15 cellular contexts compared by ENCODE assay signal in the genomic region with DNA sequence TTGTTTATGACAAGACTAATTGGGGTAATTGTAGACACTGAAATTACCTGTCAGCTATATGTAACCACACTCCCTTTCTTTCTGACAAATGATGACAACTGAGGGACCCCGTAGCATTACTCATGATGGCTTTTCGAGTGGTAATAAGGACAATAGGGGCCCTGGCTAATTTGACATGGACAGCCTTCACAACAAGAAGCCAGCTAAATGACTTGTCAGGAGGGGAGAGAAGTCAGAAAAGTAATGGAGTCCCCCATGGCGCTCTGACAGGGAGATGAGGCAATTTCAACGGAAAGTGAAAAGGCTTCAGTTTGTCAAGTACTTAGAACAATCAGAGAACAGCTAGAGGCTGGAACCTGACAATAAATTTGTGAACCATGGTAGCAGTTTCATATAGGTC.
"Had no signal": no experiment of that assay in that cellular context is flagged by ENCODE, and none has a peak within 500 bp of the region (broad histone marks: within the 10 kb centered on the region; RNA-seq: fewer than 3 reads in every experiment).

No MANE protein-coding gene starts in this region.

- ATAC-seq: activated CD8-positive, alpha-beta T cell treated with anti-CD3 and anti-CD28 coated beads, Interleukin-2, amount 10 ng/mL, durations not matched to agents 7 days and 5 days; gastrocnemius medialis; left lung; natural killer cell; right cardiac atrium had no signal

- H3K4me2 ChIP-seq: smooth muscle cell had no signal

- H3K9me3 ChIP-seq: ascending aorta, gastrocnemius medialis, transverse colon had no signal

- DNase-seq: activated CD4-positive, alpha-beta T cell treated with anti-CD3 and anti-CD28 coated beads for 4 hours; activated CD8-positive, alpha-beta memory T cell treated with anti-CD3 and anti-CD28 coated beads, Interleukin-2, amount 50 U/mL, for 48 hours; activated CD8-positive, alpha-beta T cell treated with anti-CD3 and anti-CD28 coated beads, Interleukin-2, amount 10 ng/mL, durations not matched to agents 7 days and 5 days; activated naive CD8-positive, alpha-beta T cell treated with anti-CD3 and anti-CD28 coated beads, Interleukin-2, amount 10 ng/mL, durations not matched to agents 7 days and 5 days; effector CD8-positive, alpha-beta T cell; gastrocnemius medialis; left lung; natural killer cell; nucleus accumbens; right cardiac atrium; transverse colon; WERI-Rb-1 had no signal

- H3K36me3 ChIP-seq: gastrocnemius medialis, left lung, transverse colon, WERI-Rb-1 had no signal

- H3K27me3 ChIP-seq: ascending aorta, gastrocnemius medialis, left lung, transverse colon had no signal

- H3K4me1 ChIP-seq: ascending aorta, gastrocnemius medialis, left lung, transverse colon had no signal

- H3K4me3 ChIP-seq: ascending aorta, coronary artery, gastrocnemius medialis, left lung, smooth muscle cell, transverse colon had no signal

- H3K27ac ChIP-seq: ascending aorta, coronary artery, gastrocnemius medialis, left lung, transverse colon, WERI-Rb-1 had no signal
